Comparison of ENCODE assay signal across 2 cellular contexts in the genomic region with DNA sequence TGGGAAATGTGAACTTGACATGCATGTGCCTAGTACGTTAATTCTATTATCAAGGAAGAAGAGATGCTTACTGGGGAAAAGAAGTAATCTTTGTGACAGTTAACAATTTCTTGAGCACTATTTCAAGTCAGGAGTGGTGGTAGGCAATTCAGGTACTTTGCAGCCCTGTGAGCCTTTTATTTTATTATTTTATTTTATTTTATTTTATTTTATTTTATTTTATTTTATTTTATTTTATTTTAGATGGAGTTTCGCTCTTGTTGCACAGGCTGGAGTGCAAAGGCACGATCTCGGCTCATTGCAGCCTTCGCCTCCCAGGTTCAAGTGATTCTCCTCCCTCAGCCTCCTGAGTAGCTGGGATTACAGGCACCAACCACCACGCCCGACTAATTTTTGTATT. TPM values are rescaled to one million over a fixed set of nuclear protein-coding genes. Genes with fewer than 3 reads are reported as not detected.
"Had no signal": no experiment of that assay in that cellular context is flagged by ENCODE, and none has a peak within 500 bp of the region (broad histone marks: within the 10 kb centered on the region; RNA-seq: fewer than 3 reads in every experiment).

No MANE protein-coding gene starts in this region.

RNA-seq across cellular contexts. Expression of a gene that starts 31.5 kb away (rescaled TPM):
- total RNA-seq: naive thymus-derived CD4-positive, alpha-beta T cell had no signal
- polyA plus RNA-seq: immature natural killer cell; naive thymus-derived CD4-positive, alpha-beta T cell had no signal
